1 cellular context compared by ENCODE assay signal in the genomic region with DNA sequence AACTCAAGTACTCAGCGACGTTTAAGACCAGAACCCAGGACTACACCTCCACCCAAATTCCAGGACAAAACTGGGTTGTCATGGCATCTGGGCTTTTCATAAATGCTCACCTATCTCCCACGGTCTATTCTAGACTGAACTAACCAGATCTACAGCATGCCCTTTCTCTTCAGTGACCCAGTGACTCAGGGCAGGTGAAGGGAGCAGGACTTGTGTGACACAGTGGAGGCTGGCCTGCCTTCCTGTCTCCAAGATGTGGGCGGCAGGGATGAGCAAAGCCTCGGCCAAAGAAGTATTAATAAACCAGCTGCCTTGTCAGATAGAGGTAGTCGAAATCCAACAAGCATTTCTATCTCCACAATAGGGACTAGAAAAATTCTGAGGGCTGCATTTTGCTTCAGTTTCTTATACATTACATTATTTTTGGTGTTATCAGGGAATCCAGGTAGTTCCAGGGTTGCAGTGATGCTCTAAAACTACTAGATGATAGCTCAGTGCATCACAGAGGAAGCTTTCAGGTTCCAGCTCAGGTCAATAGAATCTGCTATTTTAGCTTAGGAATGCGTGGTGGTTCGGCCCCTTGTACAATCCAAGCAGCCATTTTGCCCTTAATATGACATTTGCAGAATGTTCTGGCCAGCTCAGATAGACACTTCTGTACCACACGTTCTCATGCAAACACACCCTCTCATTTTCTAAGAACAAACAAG.
TF ChIP-seq lines count a peak whose summit lies in the region.

No MANE protein-coding gene starts in this region.

TF ChIP-seq in K562, 482 proteins besides CTCF, POLR2A, EP300 and RAD21:
- no peak for TF ChIP-seq ZZZ3 (IDR thresholded peaks at IDR 0.05)
- peak; percentile 16; the same call in 1 of the 2 replicates for TF ChIP-seq CBFA2T3 (IDR thresholded peaks at IDR 0.05)
- TF ChIP-seq EGR1 (conservative IDR thresholded peaks at IDR 0.05) = peak; percentile 65
- TF ChIP-seq, protein P1, sequence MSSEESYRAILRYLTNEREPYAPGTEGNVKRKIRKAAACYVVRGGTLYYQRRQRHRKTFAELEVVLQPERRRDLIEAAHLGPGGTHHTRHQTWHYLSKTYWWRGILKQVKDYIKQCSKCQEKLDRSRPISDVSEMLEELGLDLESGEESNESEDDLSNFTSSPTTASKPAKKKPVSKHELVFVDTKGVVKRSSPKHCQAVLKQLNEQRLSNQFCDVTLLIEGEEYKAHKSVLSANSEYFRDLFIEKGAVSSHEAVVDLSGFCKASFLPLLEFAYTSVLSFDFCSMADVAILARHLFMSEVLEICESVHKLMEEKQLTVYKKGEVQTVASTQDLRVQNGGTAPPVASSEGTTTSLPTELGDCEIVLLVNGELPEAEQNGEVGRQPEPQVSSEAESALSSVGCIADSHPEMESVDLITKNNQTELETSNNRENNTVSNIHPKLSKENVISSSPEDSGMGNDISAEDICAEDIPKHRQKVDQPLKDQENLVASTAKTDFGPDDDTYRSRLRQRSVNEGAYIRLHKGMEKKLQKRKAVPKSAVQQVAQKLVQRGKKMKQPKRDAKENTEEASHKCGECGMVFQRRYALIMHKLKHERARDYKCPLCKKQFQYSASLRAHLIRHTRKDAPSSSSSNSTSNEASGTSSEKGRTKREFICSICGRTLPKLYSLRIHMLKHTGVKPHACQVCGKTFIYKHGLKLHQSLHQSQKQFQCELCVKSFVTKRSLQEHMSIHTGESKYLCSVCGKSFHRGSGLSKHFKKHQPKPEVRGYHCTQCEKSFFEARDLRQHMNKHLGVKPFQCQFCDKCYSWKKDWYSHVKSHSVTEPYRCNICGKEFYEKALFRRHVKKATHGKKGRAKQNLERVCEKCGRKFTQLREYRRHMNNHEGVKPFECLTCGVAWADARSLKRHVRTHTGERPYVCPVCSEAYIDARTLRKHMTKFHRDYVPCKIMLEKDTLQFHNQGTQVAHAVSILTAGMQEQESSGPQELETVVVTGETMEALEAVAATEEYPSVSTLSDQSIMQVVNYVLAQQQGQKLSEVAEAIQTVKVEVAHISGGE (CRISPR knock-in tag; IDR thresholded peaks at IDR 0.05) = peak in 1 of 3 experiments; percentile 77; a peak in 1 of 6 replicates
- TF ChIP-seq YY1 (IDR thresholded peaks at IDR 0.05; ENCODE audit: borderline replicate concordance in 1 of 3, control insufficient read depth in 1 of 3, extremely low read depth in 1 of 3, insufficient read depth in 3 of 3, insufficient read length in 1 of 3, insufficient replicate concordance in 2 of 3, low read depth in 1 of 3, low read length in 2 of 3) = peak in 1 of 3 experiments; percentile 11
- no peak for TF ChIP-seq TAF15 (IDR thresholded peaks at IDR 0.05; ENCODE audit: low read depth, low read length)
